Comparison of ENCODE assay signal across 12 cellular contexts in genomic region chr19:48443262-48443661, GRCh38. TPM values are rescaled to one million over a fixed set of nuclear protein-coding genes. Genes with fewer than 3 reads are reported as not detected.
A peak's percentile ranks its signal among the peaks of the same experiment; 100 is the strongest.
DNase-seq lines count a peak whose midpoint lies in the region; ATAC-seq and TF ChIP-seq lines count a peak whose summit lies in the region.
"Had no signal": no experiment of that assay in that cellular context is flagged by ENCODE, and none has a peak within 500 bp of the region (broad histone marks: within the 10 kb centered on the region; RNA-seq: fewer than 3 reads in every experiment).

No MANE protein-coding gene starts in this region.

- H3K4me1 ChIP-seq in GM23338 (ENCODE audit: insufficient read depth) (peaks cover 22% of the 10 kb centered on the region), sigmoid colon (peaks cover 0 to 34% (median 30%) of the 10 kb centered on the region in 4 donors)

- H3K9me2 ChIP-seq in GM23338 (ENCODE audit: insufficient read depth): no peaks in the 10 kb centered on the region

- H3K4me1 Mint-ChIP-seq in GM23338: peaks cover 19% of the 10 kb centered on the region
- H3K4me1 Mint-ChIP-seq in natural killer cell: peaks cover 26 to 27% of the 10 kb centered on the region in 2 donors

- peaks cover 10% of the 10 kb centered on the region for H4K20me1 ChIP-seq in GM23338 (replicated peaks; ENCODE audit: insufficient read depth)

- intact Hi-C loops in sigmoid colon (cut with DNase I): loop anchor here (5.0 kb wide), 1 partner anchor 41 kb away; no protein-coding TSS in a partner anchor
- intact Hi-C loops in natural killer cell (cut with micrococcal nuclease): no loop called here

- DNase-seq in NCI-H748 (lab: John Stamatoyannopoulos, UW; ENCODE audit: unreplicated experiment) (peak; percentile 61), NCI-H748 treated with DMSO at 0.1 percent for 48 hours (lab: John Stamatoyannopoulos, UW) (no peak), GM23338 (ENCODE audit: low spot score) (peak; percentile 62), dermis blood vessel endothelial cell (peak; percentile 40), sigmoid colon (no peak), natural killer cell (no peak), islet precursor cell (no peak), NK-92 (lab: John Stamatoyannopoulos, UW; ENCODE audit: unreplicated experiment) (no peak)
- DNase-seq: Kasumi-1; stimulated activated naive CD4-positive, alpha-beta T cell treated with Interleukin-2 at 50 U/mL for 16 hours had no signal

- H3K4me2 ChIP-seq in GM23338: peak overlapping the region; percentile 67; the same call in 1 of the 2 replicates

- H3K9me3 Mint-ChIP-seq in GM23338 (no peaks in the 10 kb centered on the region), natural killer cell (no peaks in the 10 kb centered on the region)
- H3K9me3 Mint-ChIP-seq: T-cell had no signal

- 1 to 3% methylated on average over 60 of the region's 60 CpGs for WGBS in sigmoid colon, 2 donors

- H3K79me2 ChIP-seq in GM23338 (replicated peaks; ENCODE audit: insufficient read depth): peaks cover 22% of the 10 kb centered on the region

- H3K4me3 Mint-ChIP-seq in GM23338 (no peak overlapping the region), natural killer cell (no peak overlapping the region)

- H3K27ac Mint-ChIP-seq in GM23338: no peak overlapping the region
- H3K27ac Mint-ChIP-seq in natural killer cell: no peak overlapping the region
- H3K27ac Mint-ChIP-seq: T-cell had no signal

- H3K36me3 Mint-ChIP-seq in GM23338 (ENCODE audit: low read depth) (peaks cover 30% of the 10 kb centered on the region), natural killer cell (no peaks in the 10 kb centered on the region)

- H3K4me3 ChIP-seq in GM23338 (peak overlapping the region; percentile 44; the same call in 1 of the 2 replicates), sigmoid colon (peak overlapping the region in 3 of 4 donors; percentile 12 to 98 (median 33))

- H3K36me3 ChIP-seq in GM23338 (ENCODE audit: insufficient read depth) (peaks cover 14% of the 10 kb centered on the region), sigmoid colon (peaks cover 0 to 13% (median 2%) of the 10 kb centered on the region in 4 donors)

- H3K27ac ChIP-seq in GM23338 (ENCODE audit: low read depth) (no peak overlapping the region), sigmoid colon (no peak overlapping the region)

- peaks cover 23% of the 10 kb centered on the region for H3K27me3 Mint-ChIP-seq in GM23338 (ENCODE audit: insufficient read depth, low read depth, poor library complexity)
- H3K27me3 Mint-ChIP-seq in natural killer cell (ENCODE audit: low read depth in 2 of 2): peaks cover 9 to 23% of the 10 kb centered on the region in 2 donors

- H3K9me3 ChIP-seq in sigmoid colon: no peaks in the 10 kb centered on the region

- TF ChIP-seq CTCF in GM23338 (conservative IDR thresholded peaks at IDR 0.05; ENCODE audit: low read depth in 2 of 2): no peak
- TF ChIP-seq CTCF in sigmoid colon (IDR thresholded peaks at IDR 0.05): no peak
- TF ChIP-seq CTCF in natural killer cell (IDR thresholded peaks at IDR 0.05): no peak

- peaks cover 30% of the 10 kb centered on the region for H3K27me3 ChIP-seq in GM23338 (ENCODE audit: insufficient read depth)
- H3K27me3 ChIP-seq in sigmoid colon: peaks cover 23 to 62% (median 27%) of the 10 kb centered on the region in 3 donors

- peaks cover 30% of the 10 kb centered on the region for H3F3A ChIP-seq in GM23338 (replicated peaks; ENCODE audit: low read depth)

- no peak for TF ChIP-seq POLR2A in sigmoid colon (IDR thresholded peaks at IDR 0.05)

- ATAC-seq in GM23338 (no peak; the same call in 2 of the 3 replicates), natural killer cell (no peak)
- ATAC-seq: naive thymus-derived CD4-positive, alpha-beta T cell; T-cell had no signal

- no peak overlapping the region for H2AFZ ChIP-seq in GM23338

- no peak for TF ChIP-seq EP300 in sigmoid colon (IDR thresholded peaks at IDR 0.05)

TF ChIP-seq in GM23338, 12 proteins besides CTCF, POLR2A, EP300 and RAD21 (continues in another document):
- TF ChIP-seq EZH2 (IDR thresholded peaks at IDR 0.05; ENCODE audit: low read depth, unreplicated experiment) (no peak), REST (IDR thresholded peaks at IDR 0.05; ENCODE audit: unreplicated experiment) (no peak), NANOG (IDR thresholded peaks at IDR 0.05; ENCODE audit: borderline replicate concordance) (no peak), ZNF114 (CRISPR knock-in tag; IDR thresholded peaks at IDR 0.05) (no peak), ZNF331 (CRISPR knock-in tag; IDR thresholded peaks at IDR 0.05; ENCODE audit: low read depth) (no peak)

RNA-seq across cellular contexts. Expression of gene GRWD1, which starts 2.5 kb away (rescaled TPM):
- 58.0 and 64.6 TPM in 2 replicates for total RNA-seq in GM23338 (2014; rRNA removed; shearing (Covaris generic))
- 23.2 and 25.8 TPM in 2 replicates for polyA plus RNA-seq in GM23338 (2016; fragmentation: Nextera tagmentation; extraction: Ambion mirVana)
- 41.4 and 57.9 TPM in 2 replicates for total RNA-seq in dermis blood vessel endothelial cell
- 10 to 100 TPM; 12.5 to 25.5 (median 17.6) TPM for total RNA-seq in sigmoid colon
- polyA plus RNA-seq in sigmoid colon: 10 to 100 TPM in 1 of 3 donors, 1 to 10 TPM in 2; 7.8 to 21.5 (median 9.9) TPM
- total RNA-seq in natural killer cell: 10 to 100 TPM; 14.2 to 29.0 (median 16.7) TPM

RNA-seq across cellular contexts. Expression of gene KCNJ14, which starts 12.1 kb away (rescaled TPM):
- total RNA-seq in GM23338 (2014; rRNA removed; shearing (Covaris generic)): 0.94 and 1.2 TPM in 2 replicates
- polyA plus RNA-seq in GM23338 (2016; fragmentation: Nextera tagmentation; extraction: Ambion mirVana) (0.73 and 0.81 TPM in 2 replicates), sigmoid colon (under 1 TPM in 2 of 3 donors, not detected in 1; under 0.01 to 0.61 TPM)
- total RNA-seq in dermis blood vessel endothelial cell (0.33 and 0.51 TPM in 2 replicates), sigmoid colon (1 to 10 TPM in 1 of 4 donors, under 1 TPM in 3; 0.16 to 1.4 (median 0.49) TPM), natural killer cell (1 to 10 TPM in 1 of 3 donors, under 1 TPM in 2; 0.77 to 1.2 (median 0.85) TPM)

RNA-seq across cellular contexts. Expression of gene CYTH2, which starts 25.9 kb away (rescaled TPM):
- total RNA-seq in GM23338 (2014; rRNA removed; shearing (Covaris generic)): 42.6 and 60.4 TPM in 2 replicates
- polyA plus RNA-seq in GM23338 (2016; fragmentation: Nextera tagmentation; extraction: Ambion mirVana) (38.8 and 41.1 TPM in 2 replicates), sigmoid colon (10 to 100 TPM; 52.8 to 71.4 (median 64.9) TPM)
- total RNA-seq in dermis blood vessel endothelial cell (63.1 and 89.0 TPM in 2 replicates), sigmoid colon (10 to 100 TPM; 30.0 to 49.3 (median 35.8) TPM), natural killer cell (10 to 100 TPM; 38.5 to 44.1 (median 39.2) TPM)

RNA-seq across cellular contexts. Expression of gene GRIN2D, which starts 49.8 kb away (rescaled TPM):
- total RNA-seq in GM23338 (2014; rRNA removed; shearing (Covaris generic)): 16.5 and 20.0 TPM in 2 replicates
- polyA plus RNA-seq in GM23338 (2016; fragmentation: Nextera tagmentation; extraction: Ambion mirVana) (4.4 and 6.0 TPM in 2 replicates), sigmoid colon (under 1 TPM in 1 of 3 donors, not detected in 2; 0.26 TPM)
- total RNA-seq in dermis blood vessel endothelial cell (0.51 and 0.79 TPM in 2 replicates), sigmoid colon (under 1 TPM in 3 of 4 donors, not detected in 1; under 0.01 to 0.36 (median 0.16) TPM), natural killer cell (under 1 TPM; 0.05 to 0.28 (median 0.07) TPM)
- polyA plus RNA-seq: naive thymus-derived CD4-positive, alpha-beta T cell had no signal

RNA-seq across cellular contexts. Expression of gene KDELR1, which starts 51.9 kb away (rescaled TPM):
- total RNA-seq in GM23338 (2014; rRNA removed; shearing (Covaris generic)): 171 and 184 TPM in 2 replicates
- 176 and 177 TPM in 2 replicates for polyA plus RNA-seq in GM23338 (2016; fragmentation: Nextera tagmentation; extraction: Ambion mirVana)
- total RNA-seq in dermis blood vessel endothelial cell: 37.6 and 70.8 TPM in 2 replicates
- total RNA-seq in sigmoid colon: 100 to 1,000 TPM in 1 of 4 donors, 10 to 100 TPM in 3; 61.5 to 109 (median 71.1) TPM
- polyA plus RNA-seq in sigmoid colon: 100 to 1,000 TPM in 1 of 3 donors, 10 to 100 TPM in 2; 74.7 to 195 (median 87.7) TPM
- total RNA-seq in natural killer cell: 10 to 100 TPM; 41.5 to 47.5 (median 46.0) TPM

Comparison
In these comparisons a context has a peak if more than half of its experiments do, and no peak if none do; other contexts are left out.
1. DNase-seq: peak in NCI-H748 (single experiment), GM23338 (single experiment) and dermis blood vessel endothelial cell (single experiment); none in NCI-H748 treated with DMSO at 0.1 percent for 48 hours (single experiment), sigmoid colon (single experiment), natural killer cell (single experiment), islet precursor cell (single experiment) and NK-92 (single experiment).